In the genomic region with DNA sequence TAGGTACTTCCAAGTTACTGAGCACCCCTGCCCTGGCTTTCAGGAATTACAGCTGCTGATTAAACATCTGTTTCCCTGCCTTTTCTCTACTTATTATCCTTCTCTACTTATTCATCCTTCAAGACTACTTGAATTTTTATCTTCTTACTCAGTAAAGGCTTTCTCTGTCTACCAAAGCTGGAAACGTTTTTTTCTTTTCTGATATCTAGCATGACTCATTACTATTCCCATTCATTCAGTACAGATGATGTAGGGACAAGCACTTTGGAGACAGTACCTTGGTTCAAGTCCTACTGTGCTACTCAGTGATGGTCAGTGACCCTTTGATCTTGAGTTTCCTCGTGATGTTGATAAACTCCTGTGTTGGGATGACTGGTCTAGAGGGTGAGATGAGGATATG, we compare ENCODE assay signal across 19 cellular contexts.
A peak's percentile ranks its signal among the peaks of the same experiment; 100 is the strongest.
DNase-seq lines count a peak whose midpoint lies in the region; ATAC-seq and TF ChIP-seq lines count a peak whose summit lies in the region.
"Had no signal": no experiment of that assay in that cellular context is flagged by ENCODE, and none has a peak within 500 bp of the region (broad histone marks: within the 10 kb centered on the region; RNA-seq: fewer than 3 reads in every experiment).

No MANE protein-coding gene starts in this region.

- H3K4me3 ChIP-seq in PC-3 (ENCODE audit: low read length): no peak overlapping the region
- H3K4me3 ChIP-seq in CD8-positive, alpha-beta T cell (ENCODE audit: low read depth, low read length): no peak overlapping the region
- H3K4me3 ChIP-seq: GM12878, left ventricle myocardium inferior, right lobe of liver, vagina had no signal

- no peak overlapping the region for H2AFZ ChIP-seq in PC-3 (ENCODE audit: low read length)

- H3K4me2 ChIP-seq in PC-3 (ENCODE audit: low read length): no peak overlapping the region

- TF ChIP-seq CTCF in PC-3 (conservative IDR thresholded peaks at IDR 0.05; ENCODE audit: low read depth, low read length): no peak
- TF ChIP-seq CTCF in CD8-positive, alpha-beta T cell (IDR thresholded peaks at IDR 0.05): no peak

- H3K79me2 ChIP-seq in PC-3 (ENCODE audit: low read length): no peaks in the 10 kb centered on the region

- no peaks in the 10 kb centered on the region for H3K9me3 ChIP-seq in PC-3 (ENCODE audit: low read length)
- H3K9me3 ChIP-seq in CD8-positive, alpha-beta T cell (ENCODE audit: low read length): no peaks in the 10 kb centered on the region
- H3K9me3 ChIP-seq: left ventricle myocardium inferior, right lobe of liver, vagina had no signal

- CTCF ChIA-PET in PC-3 (lab: Charles Lee): no interaction called here
- CTCF ChIA-PET in CD8-positive, alpha-beta T cell (lab: Charles Lee): no interaction called here

- H3K9ac ChIP-seq in PC-3 (ENCODE audit: low read length): no peak overlapping the region

- no peaks in the 10 kb centered on the region for H3K36me3 ChIP-seq in PC-3 (ENCODE audit: low read depth, low read length)
- no peaks in the 10 kb centered on the region for H3K36me3 ChIP-seq in CD8-positive, alpha-beta T cell (ENCODE audit: insufficient read depth, low read length)
- H3K36me3 ChIP-seq: left ventricle myocardium inferior, right lobe of liver, vagina had no signal

- H3K9me2 ChIP-seq in PC-3 (replicated peaks; ENCODE audit: low read length): no peaks in the 10 kb centered on the region

- peaks cover 12% of the 10 kb centered on the region for H3K4me1 ChIP-seq in PC-3 (ENCODE audit: insufficient read depth, low read length)
- H3K4me1 ChIP-seq in CD8-positive, alpha-beta T cell (ENCODE audit: insufficient read depth, low read length): no peaks in the 10 kb centered on the region
- H3K4me1 ChIP-seq: left ventricle myocardium inferior, right lobe of liver, vagina had no signal

- H3K27ac Mint-ChIP-seq in CD8-positive, alpha-beta T cell: no peak overlapping the region
- H3K27ac Mint-ChIP-seq: activated T-helper 2 cell treated with anti-CD3 and anti-CD28 coated beads, Interferon-gamma antibody, Interleukin-2, Interleukin-4, amounts not matched to agents 10 μg/mL and 5 μg/mL and 100 μg/mL, durations not matched to agents 14 hours and 24 hours and 36 hours; effector memory CD8-positive, alpha-beta T cell had no signal

- no peaks in the 10 kb centered on the region for H3K4me1 Mint-ChIP-seq in CD8-positive, alpha-beta T cell (ENCODE audit: low read depth)

- H3K27me3 Mint-ChIP-seq in CD8-positive, alpha-beta T cell (ENCODE audit: low read depth): no peaks in the 10 kb centered on the region
- H3K27me3 Mint-ChIP-seq: effector memory CD8-positive, alpha-beta T cell had no signal

- no peaks in the 10 kb centered on the region for H3K27me3 ChIP-seq in PC-3 (ENCODE audit: low read length)
- H3K27me3 ChIP-seq in CD8-positive, alpha-beta T cell (ENCODE audit: insufficient read depth, low read length): no peaks in the 10 kb centered on the region
- H3K27me3 ChIP-seq: right lobe of liver, vagina had no signal

- H3K36me3 Mint-ChIP-seq in CD8-positive, alpha-beta T cell: no peaks in the 10 kb centered on the region

- H3K27ac ChIP-seq in PC-3 (ENCODE audit: low read length): no peak overlapping the region
- no peak overlapping the region for H3K27ac ChIP-seq in CD8-positive, alpha-beta T cell (ENCODE audit: low read depth, low read length)
- H3K27ac ChIP-seq: left ventricle myocardium inferior, right lobe of liver, vagina had no signal

- ATAC-seq in PC-3: no peak
- no peak for ATAC-seq in CD8-positive, alpha-beta T cell
- ATAC-seq: effector memory CD8-positive, alpha-beta T cell; GM12878; right lobe of liver had no signal

- no peaks in the 10 kb centered on the region for H3K9me3 Mint-ChIP-seq in CD8-positive, alpha-beta T cell
- H3K9me3 Mint-ChIP-seq: activated T-helper 2 cell treated with anti-CD3 and anti-CD28 coated beads, Interferon-gamma antibody, Interleukin-2, Interleukin-4, amounts not matched to agents 10 μg/mL and 5 μg/mL and 100 μg/mL, durations not matched to agents 14 hours and 24 hours and 36 hours had no signal

- no peak overlapping the region for H3K4me3 Mint-ChIP-seq in CD8-positive, alpha-beta T cell
- H3K4me3 Mint-ChIP-seq: effector memory CD8-positive, alpha-beta T cell had no signal

- intact Hi-C loops in PC-3 (cut with micrococcal nuclease): no loop called here
- intact Hi-C loops in CD8-positive, alpha-beta T cell (cut with DNase I, micrococcal nuclease): no loop called here

- DNase-seq in EH (ENCODE audit: low read depth) (peak; percentile 77), PC-3 (peak; percentile 25), dermis blood vessel endothelial cell (peak; percentile 9), kidney tubule cell (ENCODE audit: low spot score) (peak; percentile 66), inferior parietal cortex (ENCODE audit: extremely low spot score) (no peak), NCI-H446 treated with DMSO at 0.1 percent for 48 hours (lab: John Stamatoyannopoulos, UW) (no peak)
- DNase-seq in activated CD8-positive, alpha-beta memory T cell treated with anti-CD3 and anti-CD28 coated beads for 24 hours: no peak
- no peak for DNase-seq in CD8-positive, alpha-beta T cell
- DNase-seq: activated CD4-positive, alpha-beta T cell treated with anti-CD3 and anti-CD28 coated beads for 1 hour; effector memory CD8-positive, alpha-beta T cell; left ventricle myocardium inferior; NCI-H1092 treated with DMSO at 0.1 percent for 48 hours; NCI-H2081 treated with DMSO at 0.1 percent for 48 hours; OCI-M1; right lobe of liver; T1000 had no signal

- H4K20me1 ChIP-seq in PC-3 (ENCODE audit: low read length): no peaks in the 10 kb centered on the region

- BruUV-seq in PC-3 (replicated peaks; lab: Mats Ljungman, UMichigan): no TSS peak

- H3F3A ChIP-seq in PC-3 (ENCODE audit: low read length, unreplicated experiment): no peaks in the 10 kb centered on the region

- POLR2A ChIA-PET in PC-3 (lab: Charles Lee; ENCODE audit: unreplicated experiment): no interaction called here
- POLR2A ChIA-PET in CD8-positive, alpha-beta T cell (lab: Charles Lee): no interaction called here

Comparison
In these comparisons a context has a peak if more than half of its experiments do, and no peak if none do; other contexts are left out.
1. DNase-seq: peak in EH (single experiment), PC-3 (single experiment), dermis blood vessel endothelial cell (single experiment) and kidney tubule cell (single experiment); none in activated CD8-positive, alpha-beta memory T cell treated with anti-CD3 and anti-CD28 coated beads for 24 hours (single experiment), CD8-positive, alpha-beta T cell (0 of 7), inferior parietal cortex (single experiment) and NCI-H446 treated with DMSO at 0.1 percent for 48 hours (single experiment).